In genomic region chr9:75636427-75637045, GRCh38 we compare ENCODE assay signal across 15 cellular contexts.
"Had no signal": no experiment of that assay in that cellular context is flagged by ENCODE, and none has a peak within 500 bp of the region (broad histone marks: within the 10 kb centered on the region; RNA-seq: fewer than 3 reads in every experiment).

No MANE protein-coding gene starts in this region.

- H3K4me1 Mint-ChIP-seq: activated B cell treated with CpG ODN at 0.5 μM for 24 hours; central memory CD8-positive, alpha-beta T cell; mesothelial cell of epicardium; neural progenitor cell; stimulated activated memory B cell treated with anti-CD40 and anti-IgM and Interleukin-4, amounts not matched to agents 10 μg/mL and 1 μg/mL and 100 μg/mL, for 72 hours had no signal

- ATAC-seq: body of pancreas; lower lobe of right lung; stimulated activated memory B cell treated with anti-CD40 and anti-IgM and Interleukin-4, amounts not matched to agents 10 μg/mL and 1 μg/mL and 100 μg/mL, for 72 hours had no signal

- H3K9me3 Mint-ChIP-seq: activated B cell treated with CpG ODN at 0.5 μM for 24 hours; activated naive CD4-positive, alpha-beta T cell treated with anti-CD3 and anti-CD28 coated beads, Interleukin-2, amount 50 U/mL, for 72 hours; activated T-cell treated with anti-CD3 and anti-CD28 coated beads, Interleukin-2, amount 50 U/mL, for 24 hours; central memory CD8-positive, alpha-beta T cell; mesothelial cell of epicardium; neural progenitor cell; stimulated activated memory B cell treated with anti-CD40 and anti-IgM and Interleukin-4, amounts not matched to agents 10 μg/mL and 1 μg/mL and 100 μg/mL, for 72 hours had no signal

- H3K36me3 Mint-ChIP-seq: activated naive CD4-positive, alpha-beta T cell treated with anti-CD3 and anti-CD28 coated beads, Interleukin-2, amount 50 U/mL, for 72 hours; mesothelial cell of epicardium; neural progenitor cell; stimulated activated memory B cell treated with anti-CD40 and anti-IgM and Interleukin-4, amounts not matched to agents 10 μg/mL and 1 μg/mL and 100 μg/mL, for 72 hours had no signal

- H3K27ac Mint-ChIP-seq: activated B cell treated with CpG ODN at 0.5 μM for 24 hours; activated naive CD4-positive, alpha-beta T cell treated with anti-CD3 and anti-CD28 coated beads, Interleukin-2, amount 50 U/mL, for 72 hours; activated T-cell treated with anti-CD3 and anti-CD28 coated beads, Interleukin-2, amount 50 U/mL, for 24 hours; mesothelial cell of epicardium; neural progenitor cell; stimulated activated memory B cell treated with anti-CD40 and anti-IgM and Interleukin-4, amounts not matched to agents 10 μg/mL and 1 μg/mL and 100 μg/mL, for 72 hours had no signal

- DNase-seq: activated B cell treated with CpG ODN at 0.5 μM for 24 hours; activated effector memory CD4-positive, alpha-beta T cell treated with Interleukin-2 at 50 U/mL for 16 hours; activated T-cell treated with anti-CD3 and anti-CD28 coated beads, Interleukin-2, amount 50 U/mL, for 24 hours; amygdala; body of pancreas; esophagus squamous epithelium; kidney glomerular epithelial cell; lower lobe of right lung; ovary; uterus had no signal

- H3K4me3 Mint-ChIP-seq: activated B cell treated with CpG ODN at 0.5 μM for 24 hours; activated T-cell treated with anti-CD3 and anti-CD28 coated beads, Interleukin-2, amount 50 U/mL, for 24 hours; central memory CD8-positive, alpha-beta T cell; mesothelial cell of epicardium; neural progenitor cell; stimulated activated memory B cell treated with anti-CD40 and anti-IgM and Interleukin-4, amounts not matched to agents 10 μg/mL and 1 μg/mL and 100 μg/mL, for 72 hours had no signal

- H3K27me3 Mint-ChIP-seq: activated B cell treated with CpG ODN at 0.5 μM for 24 hours; activated T-cell treated with anti-CD3 and anti-CD28 coated beads, Interleukin-2, amount 50 U/mL, for 24 hours; central memory CD8-positive, alpha-beta T cell; stimulated activated memory B cell treated with anti-CD40 and anti-IgM and Interleukin-4, amounts not matched to agents 10 μg/mL and 1 μg/mL and 100 μg/mL, for 72 hours had no signal
